ENCODE assay signal across 21 cellular contexts in the genomic region with DNA sequence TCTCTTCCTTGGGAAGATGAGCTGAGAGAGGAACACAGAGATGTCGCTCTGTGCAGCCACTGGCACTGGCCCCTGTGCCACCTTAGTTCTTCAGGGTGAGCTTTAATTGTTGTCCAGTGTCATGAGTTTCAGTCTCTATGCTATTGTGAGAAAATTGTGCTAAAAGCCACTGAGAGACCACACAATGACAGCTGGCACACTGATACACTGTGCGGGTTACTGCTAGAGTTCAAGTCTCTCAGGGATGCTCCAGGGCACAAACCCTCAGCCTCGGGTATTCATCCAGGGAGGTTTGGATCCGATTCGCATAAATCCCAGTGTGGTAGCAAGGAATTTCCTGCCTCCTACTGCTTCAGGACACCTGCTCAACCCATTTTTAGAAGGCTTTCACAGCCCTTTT.
DNase-seq lines count a peak whose midpoint lies in the region; ATAC-seq and TF ChIP-seq lines count a peak whose summit lies in the region.
"Had no signal": no experiment of that assay in that cellular context is flagged by ENCODE, and none has a peak within 500 bp of the region (broad histone marks: within the 10 kb centered on the region; RNA-seq: fewer than 3 reads in every experiment).

No MANE protein-coding gene starts in this region.

- no peaks in the 10 kb centered on the region for H3K36me3 Mint-ChIP-seq in endodermal cell (ENCODE audit: low read depth)
- H3K36me3 Mint-ChIP-seq: CD8-positive, alpha-beta memory T cell had no signal

- H3K36me3 ChIP-seq in endodermal cell (ENCODE audit: control insufficient read depth, insufficient read depth, low read length), result no peaks in the 10 kb centered on the region

- H3K27me3 ChIP-seq in right cardiac atrium (ENCODE audit: control insufficient read depth, insufficient read depth) (no peaks in the 10 kb centered on the region), endodermal cell (ENCODE audit: control insufficient read depth, insufficient read depth, low read length, poor library complexity, severe bottlenecking) (no peaks in the 10 kb centered on the region)

- peaks cover 41% of the 10 kb centered on the region for H3K4me1 Mint-ChIP-seq in endodermal cell
- H3K4me1 Mint-ChIP-seq: CD8-positive, alpha-beta memory T cell had no signal

- H3K27ac ChIP-seq in right cardiac atrium (ENCODE audit: low read length), result no peak overlapping the region
- no peak overlapping the region for H3K27ac ChIP-seq in endodermal cell (ENCODE audit: low read depth, low read length)
- H3K27ac ChIP-seq: C4-2B, SK-N-MC had no signal

- peaks cover 6% of the 10 kb centered on the region for H3K4me1 ChIP-seq in right cardiac atrium (ENCODE audit: control insufficient read depth, insufficient read depth, low read length)
- H3K4me1 ChIP-seq in endodermal cell (ENCODE audit: control insufficient read depth, insufficient read depth, low read length), result peaks cover 9% of the 10 kb centered on the region

- peak; percentile 15 to 20 for ATAC-seq in right cardiac atrium
- peak; percentile 20 for ATAC-seq in sciatic nerve
- ATAC-seq: PC-3 had no signal

- no peak overlapping the region for H3K4me3 Mint-ChIP-seq in endodermal cell
- H3K4me3 Mint-ChIP-seq: CD8-positive, alpha-beta memory T cell had no signal

- no peaks in the 10 kb centered on the region for H3K27me3 Mint-ChIP-seq in endodermal cell (ENCODE audit: insufficient read depth)

- DNase-seq in right cardiac atrium (no peak), cardiac septum (ENCODE audit: low spot score) (no peak), endodermal cell (peak; percentile 49), sciatic nerve (ENCODE audit: low spot score) (no peak), COLO668 (lab: John Stamatoyannopoulos, UW; ENCODE audit: unreplicated experiment) (no peak), A172 (ENCODE audit: low spot score) (no peak), anterior cingulate cortex (lab: John Stamatoyannopoulos, UW) (no peak)
- DNase-seq: 8988T; AML-193; CD8-positive, alpha-beta memory T cell; GDM1; Kasumi-1; NCI-H1694; NCI-H2081; NCI-H2171; NCI-H345; NCI-H526 treated with DMSO at 0.1 percent for 48 hours; PC-3; SHP77 had no signal

- no peak overlapping the region for H3K9ac ChIP-seq in endodermal cell (ENCODE audit: extremely low read depth, low read length, poor library complexity, severe bottlenecking)

- no peaks in the 10 kb centered on the region for H3K9me3 Mint-ChIP-seq in endodermal cell
- H3K9me3 Mint-ChIP-seq: CD8-positive, alpha-beta memory T cell had no signal

- no peak overlapping the region for H3K27ac Mint-ChIP-seq in endodermal cell
- H3K27ac Mint-ChIP-seq: CD8-positive, alpha-beta memory T cell had no signal

- intact Hi-C loops in right cardiac atrium (cut with DNase I) (no loop called here), cardiac septum (cut with DNase I) (no loop called here), sciatic nerve (cut with DNase I) (no loop called here)

- 65% methylated on average over 5 of the region's 5 CpGs for WGBS in right cardiac atrium
- WGBS in endodermal cell (ENCODE audit: insufficient coverage in 1 of 2, insufficient read length in 1 of 2), 2 experiments, result 81 to 100% methylated on average over 2 to 5 of the region's 5 CpGs

- TF ChIP-seq CTCF in endodermal cell (conservative IDR thresholded peaks at IDR 0.05), result no peak

- H3K4me3 ChIP-seq in right cardiac atrium (ENCODE audit: low read length) (no peak overlapping the region), endodermal cell (ENCODE audit: low read length) (no peak overlapping the region)
- H3K4me3 ChIP-seq: SK-N-MC had no signal

- no peaks in the 10 kb centered on the region for H3K9me3 ChIP-seq in right cardiac atrium (ENCODE audit: control insufficient read depth, low read length)
- H3K9me3 ChIP-seq in endodermal cell (ENCODE audit: control insufficient read depth, low read length), result no peaks in the 10 kb centered on the region
